Comparison of ENCODE assay signal across 16 cellular contexts in the genomic region with DNA sequence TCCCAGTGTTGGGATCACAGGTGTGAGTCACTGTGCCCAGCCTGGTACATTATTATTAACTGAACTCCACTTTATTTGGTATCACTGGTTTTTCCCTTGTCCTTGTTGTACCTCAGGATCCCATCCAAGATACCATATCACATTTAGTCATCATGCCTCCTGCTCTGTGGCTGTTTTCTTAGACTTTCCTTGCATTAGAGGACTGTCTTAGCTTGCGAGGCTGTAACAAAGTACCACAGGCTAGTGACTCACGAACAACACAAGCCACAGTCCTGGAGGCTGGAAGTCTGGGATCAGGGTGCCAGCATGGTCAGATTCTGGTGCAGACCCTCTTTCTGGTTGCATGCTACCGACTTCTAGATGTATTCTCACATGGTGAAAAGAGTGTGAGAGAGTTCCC.
A peak's percentile ranks its signal among the peaks of the same experiment; 100 is the strongest.
DNase-seq lines count a peak whose midpoint lies in the region; ATAC-seq, FAIRE-seq and TF ChIP-seq lines count a peak whose summit lies in the region.
"Had no signal": no experiment of that assay in that cellular context is flagged by ENCODE, and none has a peak within 500 bp of the region (broad histone marks: within the 10 kb centered on the region; RNA-seq: fewer than 3 reads in every experiment).

No MANE protein-coding gene starts in this region.

- no peak for TF ChIP-seq POLR2A in H54 (IDR thresholded peaks at IDR 0.05; ENCODE audit: low read depth, low read length)

- no peak for DNase-seq in H54 (ENCODE audit: insufficient read length, low spot score)
- peak; percentile 78 for DNase-seq in amniotic epithelial cell (ENCODE audit: low read depth)
- peak; percentile 45 for DNase-seq in fibroblast of peridontal ligament (ENCODE audit: extremely low read depth)
- DNase-seq in stromal cell of bone marrow (ENCODE audit: low read depth) = peak; percentile 43
- no peak for DNase-seq in DMS 273 (lab: John Stamatoyannopoulos, UW; ENCODE audit: unreplicated experiment)
- DNase-seq in NCI-H2029 (lab: John Stamatoyannopoulos, UW) = no peak
- DNase-seq: activated B cell treated with CpG ODN at 0.5 μM for 24 hours; activated effector memory CD4-positive, alpha-beta T cell treated with anti-CD3 and anti-CD28 coated beads, Interleukin-2, amount 50 U/mL, for 16 hours; body of pancreas; CD4-positive, CD25-positive, alpha-beta regulatory T cell; lower lobe of right lung; NCI-H1092; retina; T-cell had no signal

- peak; percentile 99 for FAIRE-seq in H54 (lab: Jason Lieb, UNC)

- no peak for ATAC-seq in HG02885 (IDR thresholded peaks at IDR 0.05; ENCODE audit: poor library complexity, unreplicated experiment)
- ATAC-seq: body of pancreas, lower lobe of right lung, Panc1, T-cell had no signal

Comparison
In these comparisons a context has a peak if more than half of its experiments do, and no peak if none do; other contexts are left out.
1. DNase-seq: peak in amniotic epithelial cell (single experiment), fibroblast of peridontal ligament (single experiment) and stromal cell of bone marrow (single experiment); none in H54 (single experiment), DMS 273 (single experiment) and NCI-H2029 (single experiment).